11 cellular contexts compared by ENCODE assay signal in genomic region chr20:3784863-3785239, GRCh38. TPM values are rescaled to one million over a fixed set of nuclear protein-coding genes. Genes with fewer than 3 reads are reported as not detected.
DNase-seq lines count a peak whose midpoint lies in the region; ATAC-seq and TF ChIP-seq lines count a peak whose summit lies in the region.
"Had no signal": no experiment of that assay in that cellular context is flagged by ENCODE, and none has a peak within 500 bp of the region (broad histone marks: within the 10 kb centered on the region; RNA-seq: fewer than 3 reads in every experiment).

No MANE protein-coding gene starts in this region.

- H3K4me1 ChIP-seq in Panc1 (ENCODE audit: control insufficient read depth, insufficient read depth, low read length) (peaks cover 21% of the 10 kb centered on the region), ovary (ENCODE audit: insufficient read depth) (peaks cover 16% of the 10 kb centered on the region)

- POLR2A ChIA-PET in CD4-positive, alpha-beta T cell (lab: Charles Lee), result interaction anchor here (0.8 to 8.5 kb wide), 3 partner anchors 16 to 35 kb away, joined by 3 to 89 read pairs (median 75); partner anchors contain the start of gene AP5S1
- POLR2A ChIA-PET in Panc1 (lab: Charles Lee), result interaction anchor here (0.6 kb wide), 1 partner anchor 33 kb away, joined by 11 read pairs; no protein-coding TSS in a partner anchor

- no peak for DNase-seq in CD4-positive, alpha-beta T cell
- no peak for DNase-seq in Panc1 (ENCODE audit: low read depth, low spot score)
- DNase-seq in effector memory CD8-positive, alpha-beta T cell, result no peak
- DNase-seq in ovary, result no peak
- no peak for DNase-seq in WERI-Rb-1
- DNase-seq in T-helper 9 cell, result no peak
- DNase-seq in stimulated activated CD4-positive, alpha-beta T cell treated with anti-CD3 and anti-CD28 coated beads, Interleukin-4, amount 100 ng/mL, for 1 hour, result no peak
- no peak for DNase-seq in NCI-H510A (lab: John Stamatoyannopoulos, UW)
- DNase-seq: NCI-H187 treated with DMSO at 0.1 percent for 48 hours; stimulated activated CD4-positive, alpha-beta T cell treated with anti-CD3 and anti-CD28 coated beads, Interleukin-15, amount 100 ng/mL, for 24 hours had no signal

- H3K4me1 Mint-ChIP-seq in CD4-positive, alpha-beta T cell (ENCODE audit: low read depth), result peaks cover 53% of the 10 kb centered on the region
- H3K4me1 Mint-ChIP-seq in effector memory CD8-positive, alpha-beta T cell (ENCODE audit: low read depth in 2 of 2), result peaks cover 44 to 51% of the 10 kb centered on the region in 2 donors

- intact Hi-C loops in CD4-positive, alpha-beta T cell (cut with DNase I, micrococcal nuclease), result no loop called here
- intact Hi-C loops in Panc1 (cut with micrococcal nuclease; ENCODE audit: unreplicated experiment), result no loop called here
- intact Hi-C loops in ovary (cut with DNase I), result loop anchor here in 2 of 4 donors (2.0 to 5.0 kb wide), 2 partner anchors 34 to 72 kb away; no protein-coding TSS in a partner anchor

- peak overlapping the region; percentile 50 for H3K27ac Mint-ChIP-seq in CD4-positive, alpha-beta T cell
- peak overlapping the region; percentile 21 to 86 for H3K27ac Mint-ChIP-seq in effector memory CD8-positive, alpha-beta T cell

- in situ Hi-C loops in Panc1 (cut with HindIII; ENCODE audit: low pct_unique_long_range_greater_than_20kb, low sequenced_read_pairs), result no loop called here

- no peak for TF ChIP-seq CTCF in CD4-positive, alpha-beta T cell (IDR thresholded peaks at IDR 0.05)
- TF ChIP-seq CTCF in Panc1 (IDR thresholded peaks at IDR 0.05) (no peak), ovary (IDR thresholded peaks at IDR 0.05) (no peak), WERI-Rb-1 (IDR thresholded peaks at IDR 0.05; ENCODE audit: low read depth, low read length) (no peak)

- no TSS peak for BruUV-seq in Panc1 (replicated peaks; lab: Mats Ljungman, UMichigan)

- no peak for TF ChIP-seq POLR2A in ovary (IDR thresholded peaks at IDR 0.05)

- H3K36me3 ChIP-seq in Panc1 (ENCODE audit: control insufficient read depth, insufficient read depth, low read length) (no peaks in the 10 kb centered on the region), ovary (no peaks in the 10 kb centered on the region), WERI-Rb-1 (peaks cover 14% of the 10 kb centered on the region)

- no peaks in the 10 kb centered on the region for H3K27me3 ChIP-seq in CD4-positive, alpha-beta T cell (ENCODE audit: control insufficient read depth, insufficient read depth, low read length)
- H3K27me3 ChIP-seq in Panc1 (ENCODE audit: control insufficient read depth, insufficient read depth, low read length) (no peaks in the 10 kb centered on the region), ovary (no peaks in the 10 kb centered on the region), WERI-Rb-1 (ENCODE audit: insufficient read depth, low read depth, severe bottlenecking) (no peaks in the 10 kb centered on the region)

- TF ChIP-seq EP300 in ovary (IDR thresholded peaks at IDR 0.05), result no peak

- peak overlapping the region; percentile 65 to 75 for H3K4me3 ChIP-seq in Panc1 (ENCODE audit: low read depth in 2 of 2, low read length in 2 of 2)
- peak overlapping the region; percentile 6 for H3K4me3 ChIP-seq in ovary
- no peak overlapping the region for H3K4me3 ChIP-seq in WERI-Rb-1 (ENCODE audit: low read depth, low read length)

- H3K36me3 Mint-ChIP-seq in CD4-positive, alpha-beta T cell (ENCODE audit: low read depth), result no peaks in the 10 kb centered on the region
- peaks cover 18% of the 10 kb centered on the region for H3K36me3 Mint-ChIP-seq in effector memory CD8-positive, alpha-beta T cell (ENCODE audit: insufficient read depth)

- ATAC-seq in CD4-positive, alpha-beta T cell (ENCODE audit: poor library complexity), result no peak
- no peak for ATAC-seq in Panc1
- ATAC-seq in effector memory CD8-positive, alpha-beta T cell (replicated peaks), result no peak

- H3K27me3 Mint-ChIP-seq in CD4-positive, alpha-beta T cell, result no peaks in the 10 kb centered on the region
- H3K27me3 Mint-ChIP-seq in effector memory CD8-positive, alpha-beta T cell, result no peaks in the 10 kb centered on the region

- no peaks in the 10 kb centered on the region for H3K9me3 Mint-ChIP-seq in CD4-positive, alpha-beta T cell
- H3K9me3 Mint-ChIP-seq in effector memory CD8-positive, alpha-beta T cell, result no peaks in the 10 kb centered on the region

- no peaks in the 10 kb centered on the region for H3K9me3 ChIP-seq in CD4-positive, alpha-beta T cell (ENCODE audit: control insufficient read depth, low read length)
- no peaks in the 10 kb centered on the region for H3K9me3 ChIP-seq in Panc1 (ENCODE audit: control insufficient read depth, insufficient read depth, low read depth, low read length)
- no peaks in the 10 kb centered on the region for H3K9me3 ChIP-seq in ovary
- no peaks in the 10 kb centered on the region for H3K9me3 ChIP-seq in WERI-Rb-1 (ENCODE audit: severe bottlenecking)

- no peak overlapping the region for H3K27ac ChIP-seq in CD4-positive, alpha-beta T cell (ENCODE audit: low read depth, low read length)
- H3K27ac ChIP-seq in Panc1 (ENCODE audit: low read length) (peak overlapping the region; percentile 87), ovary (no peak overlapping the region), WERI-Rb-1 (no peak overlapping the region)

- H3K4me3 Mint-ChIP-seq in CD4-positive, alpha-beta T cell, result peak overlapping the region; percentile 69
- H3K4me3 Mint-ChIP-seq in effector memory CD8-positive, alpha-beta T cell, result peak overlapping the region; percentile 49 to 73

- CTCF ChIA-PET in CD4-positive, alpha-beta T cell (lab: Charles Lee), result interaction anchor here (1.4 to 3.8 kb wide), 2 partner anchors 32 to 70 kb away, joined by 3 to 31 read pairs; no protein-coding TSS in a partner anchor
- CTCF ChIA-PET in Panc1 (lab: Charles Lee), result interaction anchor here (0.6 to 1.0 kb wide), 3 partner anchors 74 to 764 kb away, joined by 3 to 9 read pairs (median 9); no protein-coding TSS in a partner anchor

- 53 to 72% (median 70%) methylated on average over 6 of the region's 6 CpGs for whole genome bisulfite sequencing in ovary, 3 donors

RNA-seq across cellular contexts. Expression of gene CENPB, which starts 1.7 kb away (rescaled TPM):
- total RNA-seq in CD4-positive, alpha-beta T cell, result 10 to 100 TPM; 25.1 to 25.3 TPM
- 154 TPM for total RNA-seq in Panc1 (2021; ENCODE audit: unreplicated experiment)
- polyA plus RNA-seq in Panc1 (2012; ENCODE audit: insufficient read length), result 149 TPM
- 100 to 1,000 TPM in 2 of 7 donors, 10 to 100 TPM in 5; 43.8 to 119 (median 97.8) TPM for total RNA-seq in ovary
- polyA plus RNA-seq in ovary, result 10 to 100 TPM; 15.4 to 67.1 TPM

RNA-seq across cellular contexts. Expression of gene SPEF1, which starts 3.6 kb away (rescaled TPM):
- total RNA-seq in CD4-positive, alpha-beta T cell, result not detected
- total RNA-seq in Panc1 (2021; ENCODE audit: unreplicated experiment), result 0.41 TPM
- 0.28 TPM for polyA plus RNA-seq in Panc1 (2012; ENCODE audit: insufficient read length)
- 10 to 100 TPM in 1 of 7 donors, 1 to 10 TPM in 2, under 1 TPM in 2, not detected in 2; 0.43 to 27.9 (median 1.4) TPM for total RNA-seq in ovary
- polyA plus RNA-seq in ovary, result under 1 TPM in 1 of 2 donors, not detected in 1; 0.54 TPM
- total RNA-seq: glomerular endothelial cell had no signal

RNA-seq across cellular contexts. Expression of gene CDC25B, which starts 11.3 kb away (rescaled TPM):
- 100 to 1,000 TPM; 144 TPM for total RNA-seq in CD4-positive, alpha-beta T cell
- total RNA-seq in Panc1 (2021; ENCODE audit: unreplicated experiment) (170 TPM), ovary (10 to 100 TPM; 19.1 to 47.8 (median 35.6) TPM)
- 140 TPM for polyA plus RNA-seq in Panc1 (2012; ENCODE audit: insufficient read length)
- polyA plus RNA-seq in ovary, result 10 to 100 TPM; 17.9 to 29.0 TPM

RNA-seq across cellular contexts. Expression of gene ADISSP, which starts 17.3 kb away (rescaled TPM):
- 10 to 100 TPM; 11.2 to 11.6 TPM for total RNA-seq in CD4-positive, alpha-beta T cell
- total RNA-seq in Panc1 (2021; ENCODE audit: unreplicated experiment) (100 TPM), ovary (100 to 1,000 TPM in 1 of 7 donors, 10 to 100 TPM in 6; 24.6 to 124 (median 69.1) TPM)
- 137 TPM for polyA plus RNA-seq in Panc1 (2012; ENCODE audit: insufficient read length)
- 100 to 1,000 TPM in 1 of 2 donors, 10 to 100 TPM in 1; 11.5 to 103 TPM for polyA plus RNA-seq in ovary

RNA-seq across cellular contexts. Expression of gene AP5S1, which starts 35.5 kb away (rescaled TPM):
- total RNA-seq in CD4-positive, alpha-beta T cell, result 1 to 10 TPM; 6.0 TPM
- total RNA-seq in Panc1 (2021; ENCODE audit: unreplicated experiment) (23.1 TPM), ovary (10 to 100 TPM in 5 of 7 donors, 1 to 10 TPM in 2; 6.8 to 15.3 (median 12.0) TPM)
- polyA plus RNA-seq in Panc1 (2012; ENCODE audit: insufficient read length), result 28.9 TPM
- polyA plus RNA-seq in ovary, result 1 to 10 TPM; 2.9 to 6.8 TPM
